Comparison of ENCODE assay signal across 10 cellular contexts in genomic region chr3:149378420-149379388, GRCh38. TPM values are rescaled to one million over a fixed set of nuclear protein-coding genes. Genes with fewer than 3 reads are reported as not detected.
DNase-seq lines count a peak whose midpoint lies in the region; ATAC-seq, FAIRE-seq and TF ChIP-seq lines count a peak whose summit lies in the region.
"Had no signal": no experiment of that assay in that cellular context is flagged by ENCODE, and none has a peak within 500 bp of the region (broad histone marks: within the 10 kb centered on the region; RNA-seq: fewer than 3 reads in every experiment).

No MANE protein-coding gene starts in this region.

- CTCF ChIA-PET in Caco-2 (lab: Charles Lee): no interaction called here

- H3K4me1 ChIP-seq in Caco-2: peaks cover 55% of the 10 kb centered on the region
- peaks cover 0 to 27% (median 5%) of the 10 kb centered on the region in 3 donors for H3K4me1 ChIP-seq in gastroesophageal sphincter

- intact Hi-C loops in Caco-2 (cut with micrococcal nuclease; ENCODE audit: unreplicated experiment): no loop called here

- H3K9me3 ChIP-seq in Caco-2: no peaks in the 10 kb centered on the region
- H3K9me3 ChIP-seq in T-helper 17 cell (ENCODE audit: control insufficient read depth, low read length, poor library complexity, severe bottlenecking): no peaks in the 10 kb centered on the region
- H3K9me3 ChIP-seq in gastroesophageal sphincter: no peaks in the 10 kb centered on the region

- H3K27me3 ChIP-seq in Caco-2 (replicated peaks; ENCODE audit: control insufficient read depth, insufficient read depth, low read length): no peaks in the 10 kb centered on the region
- no peaks in the 10 kb centered on the region for H3K27me3 ChIP-seq in gastroesophageal sphincter

- H3K27ac Mint-ChIP-seq in Caco-2 (ENCODE audit: unreplicated experiment) (peak overlapping the region; percentile 88), T-helper 17 cell (peak overlapping the region; percentile 34)

- H3K36me3 ChIP-seq in Caco-2 (ENCODE audit: control insufficient read depth, insufficient read depth, low read length) (peaks cover 2% of the 10 kb centered on the region; the same call in 1 of the 2 replicates), gastroesophageal sphincter (no peaks in the 10 kb centered on the region)

- 86 to 87% methylated on average over 9 to 10 of the region's 10 CpGs for WGBS in gastroesophageal sphincter (ENCODE audit: low coverage in 1 of 2), 2 donors

- no peak for TF ChIP-seq CTCF in Caco-2 (IDR thresholded peaks at IDR 0.05; ENCODE audit: insufficient read depth in 1 of 2, low read depth in 1 of 2, low read length in 1 of 2, severe bottlenecking in 1 of 2, unreplicated experiment in 1 of 2)
- TF ChIP-seq CTCF in gastroesophageal sphincter (IDR thresholded peaks at IDR 0.05): no peak

- no peak for FAIRE-seq in GM12892 (lab: Jason Lieb, UNC)

- H3K36me3 Mint-ChIP-seq in Caco-2 (ENCODE audit: insufficient read depth, unreplicated experiment) (peaks cover 55% of the 10 kb centered on the region), T-helper 17 cell (ENCODE audit: low read depth) (peaks cover 3% of the 10 kb centered on the region)

- H3K4me3 ChIP-seq in Caco-2 (ENCODE audit: low read depth, low read length) (no peak overlapping the region; the same call in 1 of the 2 replicates), gastroesophageal sphincter (no peak overlapping the region)

- TF ChIP-seq POLR2A in gastroesophageal sphincter (IDR thresholded peaks at IDR 0.05) (no peak), GM12892 (IDR thresholded peaks at IDR 0.05; ENCODE audit: low read depth, low read length) (no peak)

- H3K9me3 Mint-ChIP-seq in Caco-2 (ENCODE audit: unreplicated experiment): no peaks in the 10 kb centered on the region

- no TSS peak for BruUV-seq in Caco-2 (replicated peaks; lab: Mats Ljungman, UMichigan)

- ATAC-seq in T-helper 17 cell (no peak), gastroesophageal sphincter (no peak), GM18517 (IDR thresholded peaks at IDR 0.05; ENCODE audit: unreplicated experiment) (no peak), GM21529 (IDR thresholded peaks at IDR 0.05; ENCODE audit: unreplicated experiment) (no peak)

- H3K4me1 Mint-ChIP-seq in Caco-2 (ENCODE audit: low read depth, unreplicated experiment) (peaks cover 40% of the 10 kb centered on the region), T-helper 17 cell (peaks cover 3% of the 10 kb centered on the region)

- peak overlapping the region in 3 of 4 donors; percentile 61 to 70 (median 61) for H3K27ac ChIP-seq in gastroesophageal sphincter

- POLR2A ChIA-PET in Caco-2 (lab: Charles Lee): interaction anchor here (1.0 kb wide), 1 partner anchor 10 kb away, joined by 5 read pairs; no protein-coding TSS in a partner anchor

- no peak for TF ChIP-seq EP300 in gastroesophageal sphincter (IDR thresholded peaks at IDR 0.05)

- no peaks in the 10 kb centered on the region for H3K27me3 Mint-ChIP-seq in Caco-2 (ENCODE audit: insufficient read depth, unreplicated experiment)
- peaks cover 31% of the 10 kb centered on the region for H3K27me3 Mint-ChIP-seq in T-helper 17 cell

- no peak for DNase-seq in Caco-2
- DNase-seq in T-helper 17 cell: no peak
- peak; percentile 60 for DNase-seq in renal cortical epithelial cell (ENCODE audit: low read depth)
- DNase-seq in GM12892 (ENCODE audit: insufficient read length): no peak
- DNase-seq in GM03348 (ENCODE audit: low spot score): no peak
- DNase-seq: aorta; stimulated activated CD4-positive, alpha-beta T cell treated with anti-CD3 and anti-CD28 coated beads, Interleukin-12 subunit alpha, Interleukin-12 subunit beta, amount 100 ng/mL, for 4 hours had no signal

- H3K4me3 Mint-ChIP-seq in Caco-2 (ENCODE audit: unreplicated experiment) (peak overlapping the region; percentile 88), T-helper 17 cell (no peak overlapping the region)

RNA-seq across cellular contexts. Expression of gene TM4SF1, which starts 1.3 kb away (rescaled TPM):
- total RNA-seq in Caco-2 (2022): 49.2 and 78.3 TPM in 2 replicates
- under 1 TPM in 1 of 2 donors, not detected in 1; 0.83 TPM for total RNA-seq in T-helper 17 cell
- 100 to 1,000 TPM in 1 of 4 donors, 10 to 100 TPM in 3; 20.9 to 128 (median 71.9) TPM for total RNA-seq in gastroesophageal sphincter
- total RNA-seq in renal cortical epithelial cell: 63.8 and 247 TPM in 2 replicates
- polyA plus RNA-seq in GM12892 (2012; ENCODE audit: missing spikeins): not detected

RNA-seq across cellular contexts. Expression of gene TM4SF18, which starts 45.3 kb away (rescaled TPM):
- total RNA-seq in Caco-2 (2022) (not detected in 2 replicates), T-helper 17 cell (not detected), gastroesophageal sphincter (10 to 100 TPM in 1 of 4 donors, 1 to 10 TPM in 3; 1.7 to 10.2 (median 7.1) TPM), renal cortical epithelial cell (11.9 and 21.5 TPM in 2 replicates)
- polyA plus RNA-seq in GM12892 (2012; ENCODE audit: missing spikeins): not detected

Comparison
In these comparisons a context has a peak if more than half of its experiments do, and no peak if none do; other contexts are left out.
1. RNA of gene TM4SF1, which starts 1.3 kb away (total RNA-seq): 20.9 to 128 TPM in gastroesophageal sphincter, 63.8 to 247 TPM in renal cortical epithelial cell and 49.2 to 78.3 TPM in Caco-2; 0.83 TPM in T-helper 17 cell; every median in the first group is over 10 times any median in the second.